Comparison of ENCODE assay signal across 10 cellular contexts in the genomic region with DNA sequence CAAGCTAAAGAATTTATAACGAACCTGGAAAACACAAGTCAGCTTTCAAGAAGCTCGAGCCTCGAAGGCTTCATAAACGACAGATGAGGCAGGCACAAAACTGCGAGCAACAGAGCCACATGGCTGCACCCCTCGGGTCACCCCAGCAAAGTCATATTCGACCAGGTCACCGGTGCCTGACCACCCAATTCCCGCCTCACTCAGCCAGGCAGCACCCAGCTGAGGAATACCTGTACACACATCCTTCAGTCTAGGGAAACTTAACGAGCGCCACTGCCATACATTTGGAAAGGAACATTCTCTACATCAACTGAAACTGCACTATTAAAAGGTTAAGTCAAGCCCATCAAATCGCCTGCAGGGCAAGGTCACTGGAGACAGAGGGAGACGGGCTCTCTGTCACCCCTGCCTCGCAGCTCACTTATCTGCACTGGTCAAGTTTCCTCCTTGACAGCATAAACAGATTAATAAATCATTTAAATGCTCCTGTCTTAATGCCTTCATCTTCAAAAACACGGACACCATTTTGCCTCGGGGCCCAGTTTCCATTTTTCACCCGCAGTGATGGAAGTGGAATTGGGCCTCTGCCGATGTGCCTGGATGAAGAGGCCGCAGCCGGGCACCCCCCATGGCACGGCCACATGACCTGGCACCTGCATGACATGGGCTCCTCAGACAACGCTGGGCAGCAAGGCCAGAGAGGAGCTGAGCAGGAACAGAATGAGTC.
"Had no signal": no experiment of that assay in that cellular context is flagged by ENCODE, and none has a peak within 500 bp of the region (broad histone marks: within the 10 kb centered on the region; RNA-seq: fewer than 3 reads in every experiment).

No MANE protein-coding gene starts in this region.

- H3K27ac Mint-ChIP-seq: activated CD4-positive, alpha-beta memory T cell treated with anti-CD3 and anti-CD28 coated beads, Interleukin-2, amount 10 ng/mL, durations not matched to agents 7 days and 5 days; activated naive CD4-positive, alpha-beta T cell treated with anti-CD3 and anti-CD28 coated beads, Interleukin-2, amount 50 U/mL, for 24 hours had no signal

- H3K9me3 Mint-ChIP-seq: activated CD4-positive, alpha-beta memory T cell treated with anti-CD3 and anti-CD28 coated beads, Interleukin-2, amount 10 ng/mL, durations not matched to agents 7 days and 5 days; activated naive CD4-positive, alpha-beta T cell treated with anti-CD3 and anti-CD28 coated beads, Interleukin-2, amount 50 U/mL, for 24 hours; central memory CD8-positive, alpha-beta T cell; nephron had no signal

- ATAC-seq: esophagus mucosa, left cardiac atrium had no signal

- H3K4me3 Mint-ChIP-seq: activated CD4-positive, alpha-beta memory T cell treated with anti-CD3 and anti-CD28 coated beads, Interleukin-2, amount 10 ng/mL, durations not matched to agents 7 days and 5 days; activated naive CD4-positive, alpha-beta T cell treated with anti-CD3 and anti-CD28 coated beads, Interleukin-2, amount 50 U/mL, for 24 hours; central memory CD8-positive, alpha-beta T cell; nephron had no signal

- H3K36me3 Mint-ChIP-seq: activated naive CD4-positive, alpha-beta T cell treated with anti-CD3 and anti-CD28 coated beads, Interleukin-2, amount 50 U/mL, for 24 hours had no signal

- H3K4me1 Mint-ChIP-seq: activated naive CD4-positive, alpha-beta T cell treated with anti-CD3 and anti-CD28 coated beads, Interleukin-2, amount 50 U/mL, for 24 hours; central memory CD8-positive, alpha-beta T cell had no signal

- H3K27me3 Mint-ChIP-seq: activated CD4-positive, alpha-beta memory T cell treated with anti-CD3 and anti-CD28 coated beads, Interleukin-2, amount 10 ng/mL, durations not matched to agents 7 days and 5 days; activated naive CD4-positive, alpha-beta T cell treated with anti-CD3 and anti-CD28 coated beads, Interleukin-2, amount 50 U/mL, for 24 hours; central memory CD8-positive, alpha-beta T cell had no signal

- DNase-seq: activated CD4-positive, alpha-beta memory T cell treated with anti-CD3 and anti-CD28 coated beads, Interleukin-2, amount 10 ng/mL, durations not matched to agents 7 days and 5 days; dermis blood vessel endothelial cell; hypothalamus; left cardiac atrium; stimulated activated CD4-positive, alpha-beta T cell treated with anti-CD3 and anti-CD28 coated beads, Interleukin-15, amount 100 ng/mL, for 24 hours; stimulated activated CD4-positive, alpha-beta T cell treated with anti-CD3 and anti-CD28 coated beads, Interleukin-4, amount 100 ng/mL, for 4 hours had no signal
